In the genomic region with DNA sequence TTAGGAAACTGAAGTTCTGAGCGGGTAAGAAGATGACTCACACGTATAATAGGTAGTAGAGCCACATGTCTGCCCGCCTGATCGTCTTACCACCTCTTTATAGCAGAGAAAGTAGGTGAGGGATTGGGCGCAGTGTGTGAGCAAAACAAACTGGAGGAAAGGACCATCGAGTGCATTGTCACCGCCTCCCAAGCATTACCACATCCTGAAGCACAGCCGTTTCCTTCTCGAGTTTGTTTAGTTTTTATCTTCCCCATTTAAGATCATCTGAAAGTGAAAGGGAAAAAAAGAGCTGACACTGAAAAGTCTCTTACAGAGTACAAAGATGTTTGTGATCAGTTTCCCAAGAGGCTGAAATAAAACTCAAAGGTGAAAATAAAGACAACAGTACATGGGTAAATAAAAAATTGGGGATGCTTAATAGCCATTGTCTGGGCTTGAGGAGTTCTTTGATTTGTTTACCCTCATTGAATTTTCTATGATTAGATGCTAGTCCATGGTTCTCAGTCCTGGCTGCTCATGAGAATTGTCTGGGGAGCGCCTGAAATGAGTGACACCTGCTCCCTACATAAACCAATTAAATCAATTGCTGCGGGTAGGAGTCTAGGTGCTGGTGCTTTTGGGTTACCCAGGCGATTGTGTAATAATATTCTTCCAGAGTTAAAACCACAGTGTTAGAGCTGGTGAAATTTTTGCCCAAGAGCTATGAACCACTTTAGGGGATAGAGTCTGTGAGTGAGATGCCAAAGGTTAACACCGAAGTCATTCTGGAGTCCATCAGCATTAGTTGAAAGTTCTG, we compare ENCODE assay signal across 8 cellular contexts. TPM values are rescaled to one million over a fixed set of nuclear protein-coding genes. Genes with fewer than 3 reads are reported as not detected.
DNase-seq lines count a peak whose midpoint lies in the region; ATAC-seq and TF ChIP-seq lines count a peak whose summit lies in the region.

No MANE protein-coding gene starts in this region.

- peaks cover 14% of the 10 kb centered on the region for H3K36me3 Mint-ChIP-seq in activated CD4-positive, alpha-beta T cell treated with anti-CD3 and anti-CD28 coated beads, Interleukin-2, amount 10 ng/mL, durations not matched to agents 24 days and 14 days (ENCODE audit: low read depth)

- peak; percentile 55 for DNase-seq in NCI-H1436 (lab: John Stamatoyannopoulos, UW)
- DNase-seq in activated CD4-positive, alpha-beta T cell treated with anti-CD3 and anti-CD28 coated beads, Interleukin-2, amount 10 ng/mL, durations not matched to agents 24 days and 14 days = peak; percentile 91
- peak; percentile 24 for DNase-seq in epithelial cell of esophagus (ENCODE audit: low read depth)
- DNase-seq in stimulated activated CD4-positive, alpha-beta T cell treated with anti-CD3 and anti-CD28 coated beads, TNF-alpha, amount 100 ng/mL, for 24 hours (ENCODE audit: low read depth in 3 of 3) = peak; percentile 36 to 59 (median 44)
- no peak for DNase-seq in SHP77 treated with DMSO at 0.1 percent for 48 hours (lab: John Stamatoyannopoulos, UW)
- DNase-seq in NCI-H2081 treated with DMSO at 0.1 percent for 48 hours (lab: John Stamatoyannopoulos, UW) = no peak

- H3K9me3 Mint-ChIP-seq in activated CD4-positive, alpha-beta T cell treated with anti-CD3 and anti-CD28 coated beads, Interleukin-2, amount 10 ng/mL, durations not matched to agents 24 days and 14 days = no peaks in the 10 kb centered on the region

- peaks cover 36% of the 10 kb centered on the region for H3K4me1 Mint-ChIP-seq in activated CD4-positive, alpha-beta T cell treated with anti-CD3 and anti-CD28 coated beads, Interleukin-2, amount 10 ng/mL, durations not matched to agents 24 days and 14 days

- intact Hi-C loops in activated CD4-positive, alpha-beta T cell treated with anti-CD3 and anti-CD28 coated beads, Interleukin-2, amount 10 ng/mL, durations not matched to agents 24 days and 14 days (cut with micrococcal nuclease) = loop anchor here (1.0 to 10.0 kb wide), 4 partner anchors 15 to 325 kb away; partner anchors contain the start of gene PDK3

- H3K4me3 ChIP-seq in epithelial cell of esophagus (ENCODE audit: low read length) = no peak overlapping the region

- ATAC-seq in GM18517 (IDR thresholded peaks at IDR 0.05; ENCODE audit: unreplicated experiment) (peak; percentile 93), HG02840 (IDR thresholded peaks at IDR 0.05; ENCODE audit: low FRiP score, unreplicated experiment) (peak; percentile 82)

- H3K27ac Mint-ChIP-seq in activated CD4-positive, alpha-beta T cell treated with anti-CD3 and anti-CD28 coated beads, Interleukin-2, amount 10 ng/mL, durations not matched to agents 24 days and 14 days = peak overlapping the region; percentile 94

- TF ChIP-seq CTCF in epithelial cell of esophagus (IDR thresholded peaks at IDR 0.05; ENCODE audit: insufficient read depth, low read depth, low read length, missing control alignments) = no peak

- H3K27me3 Mint-ChIP-seq in activated CD4-positive, alpha-beta T cell treated with anti-CD3 and anti-CD28 coated beads, Interleukin-2, amount 10 ng/mL, durations not matched to agents 24 days and 14 days = no peaks in the 10 kb centered on the region

- peak overlapping the region; percentile 66 for H3K4me3 Mint-ChIP-seq in activated CD4-positive, alpha-beta T cell treated with anti-CD3 and anti-CD28 coated beads, Interleukin-2, amount 10 ng/mL, durations not matched to agents 24 days and 14 days

RNA-seq across cellular contexts. Expression of gene PDK3, which starts 15.0 kb away (rescaled TPM):
- total RNA-seq in activated CD4-positive, alpha-beta T cell treated with anti-CD3 and anti-CD28 coated beads, Interleukin-2, amount 10 ng/mL, durations not matched to agents 24 days and 14 days = 26.3 and 30.7 TPM in 2 replicates

Comparison
In these comparisons a context has a peak if more than half of its experiments do, and no peak if none do; other contexts are left out.
1. DNase-seq: peak in NCI-H1436 (single experiment), activated CD4-positive, alpha-beta T cell treated with anti-CD3 and anti-CD28 coated beads, Interleukin-2, amount 10 ng/mL, durations not matched to agents 24 days and 14 days (single experiment), epithelial cell of esophagus (single experiment) and stimulated activated CD4-positive, alpha-beta T cell treated with anti-CD3 and anti-CD28 coated beads, TNF-alpha, amount 100 ng/mL, for 24 hours (3 of 3); none in SHP77 treated with DMSO at 0.1 percent for 48 hours (single experiment) and NCI-H2081 treated with DMSO at 0.1 percent for 48 hours (single experiment).